1 cellular context compared by ENCODE assay signal in the genomic region with DNA sequence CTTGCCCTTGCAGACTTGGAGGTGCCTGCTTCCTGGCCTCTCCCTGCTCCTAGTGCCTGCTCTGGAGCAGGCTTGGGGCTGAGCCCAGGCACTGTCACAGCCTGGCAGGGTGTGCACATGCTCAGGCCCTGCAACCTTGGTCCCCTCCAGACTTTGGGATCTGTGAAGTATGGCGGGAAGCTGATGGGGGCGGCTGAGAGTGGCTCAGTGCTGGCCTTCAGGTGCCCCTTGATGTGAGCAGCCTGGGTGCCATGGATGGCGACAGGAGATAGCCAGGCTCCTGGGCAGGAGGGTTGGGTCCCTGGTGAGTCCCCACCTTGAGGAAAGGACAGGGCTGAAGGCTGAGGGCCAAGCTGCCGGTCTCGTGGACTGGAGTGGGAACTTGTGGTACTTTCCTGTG.
TF ChIP-seq lines count a peak whose summit lies in the region.

No MANE protein-coding gene starts in this region.

TF ChIP-seq in K562, 482 proteins besides CTCF, POLR2A, EP300 and RAD21 (continued from another document):
- TF ChIP-seq, protein P1, sequence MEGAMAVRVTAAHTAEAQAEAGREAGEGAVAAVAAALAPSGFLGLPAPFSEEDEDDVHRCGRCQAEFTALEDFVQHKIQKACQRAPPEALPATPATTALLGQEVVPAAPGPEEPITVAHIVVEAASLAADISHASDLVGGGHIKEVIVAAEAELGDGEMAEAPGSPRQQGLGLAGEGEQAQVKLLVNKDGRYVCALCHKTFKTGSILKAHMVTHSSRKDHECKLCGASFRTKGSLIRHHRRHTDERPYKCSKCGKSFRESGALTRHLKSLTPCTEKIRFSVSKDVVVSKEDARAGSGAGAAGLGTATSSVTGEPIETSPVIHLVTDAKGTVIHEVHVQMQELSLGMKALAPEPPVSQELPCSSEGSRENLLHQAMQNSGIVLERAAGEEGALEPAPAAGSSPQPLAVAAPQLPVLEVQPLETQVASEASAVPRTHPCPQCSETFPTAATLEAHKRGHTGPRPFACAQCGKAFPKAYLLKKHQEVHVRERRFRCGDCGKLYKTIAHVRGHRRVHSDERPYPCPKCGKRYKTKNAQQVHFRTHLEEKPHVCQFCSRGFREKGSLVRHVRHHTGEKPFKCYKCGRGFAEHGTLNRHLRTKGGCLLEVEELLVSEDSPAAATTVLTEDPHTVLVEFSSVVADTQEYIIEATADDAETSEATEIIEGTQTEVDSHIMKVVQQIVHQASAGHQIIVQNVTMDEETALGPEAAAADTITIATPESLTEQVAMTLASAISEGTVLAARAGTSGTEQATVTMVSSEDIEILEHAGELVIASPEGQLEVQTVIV (CRISPR knock-in tag; IDR thresholded peaks at IDR 0.05; ENCODE audit: borderline replicate concordance) = no peak
- TF ChIP-seq ZNF583 (CRISPR knock-in tag; IDR thresholded peaks at IDR 0.05) (no peak), SMARCA5 (IDR thresholded peaks at IDR 0.05) (no peak)
